ENCODE assay signal across 9 cellular contexts in the genomic region with DNA sequence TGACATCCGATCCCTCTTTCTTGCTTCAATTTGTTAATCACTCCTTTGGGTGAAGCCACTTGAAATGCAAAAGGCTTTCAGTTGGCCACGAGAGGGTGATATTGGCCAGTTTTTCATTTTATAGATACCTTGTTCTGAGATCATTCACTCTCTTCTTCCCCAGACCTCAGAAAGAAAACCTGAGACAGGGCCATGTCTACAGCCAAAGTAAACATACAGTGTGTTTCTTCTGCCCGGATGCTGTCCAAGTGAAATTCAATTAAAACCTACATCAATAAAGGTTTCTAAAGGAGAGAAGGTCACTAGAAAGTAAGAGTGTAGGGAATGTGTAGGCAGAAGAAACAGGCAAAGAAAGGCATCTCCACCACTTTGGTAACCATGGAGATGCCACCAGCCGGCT. TPM values are rescaled to one million over a fixed set of nuclear protein-coding genes. Genes with fewer than 3 reads are reported as not detected.
DNase-seq lines count a peak whose midpoint lies in the region; ATAC-seq and TF ChIP-seq lines count a peak whose summit lies in the region.
"Had no signal": no experiment of that assay in that cellular context is flagged by ENCODE, and none has a peak within 500 bp of the region (broad histone marks: within the 10 kb centered on the region; RNA-seq: fewer than 3 reads in every experiment).

No MANE protein-coding gene starts in this region.

- H3K9me3 ChIP-seq in GM23248 (ENCODE audit: low read depth) = no peaks in the 10 kb centered on the region
- H3K9me3 ChIP-seq in thyroid gland = no peaks in the 10 kb centered on the region

- TF ChIP-seq POLR2A in thyroid gland (IDR thresholded peaks at IDR 0.05) = no peak

- H3K9me2 ChIP-seq in GM23248 (ENCODE audit: insufficient read depth) = no peaks in the 10 kb centered on the region

- no peak overlapping the region for H3K9ac ChIP-seq in GM23248

- 27 to 34% methylated on average over 4 of the region's 4 CpGs for WGBS in GM23248 (ENCODE audit: low coverage in 1 of 2, low lambda C conversion rate in 2 of 2, missing lambda C conversion rate in 2 of 2), 2 experiments
- WGBS in thyroid gland, 2 donors = 22 to 39% methylated on average over 4 of the region's 4 CpGs

- POLR2A ChIA-PET in RWPE1 (lab: Yijun Ruan, JAX; ENCODE audit: low non-redundant PET) = no interaction called here

- no peaks in the 10 kb centered on the region for H4K20me1 ChIP-seq in GM23248 (ENCODE audit: insufficient read depth)

- intact Hi-C loops in thyroid gland (cut with DNase I) = loop anchor here (10.0 kb wide), 1 partner anchor 471 kb away; no protein-coding TSS in a partner anchor

- in situ Hi-C loops in GM23248 (cut with MboI) = loop anchor here (10.0 to 25.0 kb wide), 2 partner anchors 471 to 728 kb away; a partner anchor contains a TSS

- H2AFZ ChIP-seq in GM23248 = no peak overlapping the region

- no peaks in the 10 kb centered on the region for H3K79me2 ChIP-seq in GM23248 (ENCODE audit: insufficient read depth)

- CTCF ChIA-PET in RWPE1 (lab: Yijun Ruan, JAX) = interaction anchor here (1.3 kb wide), 2 partner anchors 467 to 496 kb away, joined by 4 to 7 read pairs; no protein-coding TSS in a partner anchor

- TF ChIP-seq CTCF in RWPE1 (conservative IDR thresholded peaks at IDR 0.05; ENCODE audit: low read depth) (peak; percentile 57), fibroblast of villous mesenchyme (IDR thresholded peaks at IDR 0.05; ENCODE audit: insufficient read depth, low read depth, low read length) (peak; percentile 54), thyroid gland (IDR thresholded peaks at IDR 0.05) (peak; percentile 30 to 79 (median 60))

- no peaks in the 10 kb centered on the region for H3F3A ChIP-seq in GM23248 (ENCODE audit: insufficient read depth)

- H3K4me3 ChIP-seq in GM23248 (no peak overlapping the region), fibroblast of villous mesenchyme (ENCODE audit: low read depth, low read length) (no peak overlapping the region), thyroid gland (replicated peaks in 1 of 3) (no peak overlapping the region), H7 (ENCODE audit: insufficient read depth, low read depth, low read length) (no peak overlapping the region)

- H3K27me3 ChIP-seq in GM23248 (replicated peaks; ENCODE audit: insufficient read depth) (peaks cover 13% of the 10 kb centered on the region), thyroid gland (no peaks in the 10 kb centered on the region), H7 (ENCODE audit: control insufficient read depth, insufficient read depth, low read length) (no peaks in the 10 kb centered on the region)

- H3K36me3 ChIP-seq in GM23248 (ENCODE audit: low read depth) (no peaks in the 10 kb centered on the region), thyroid gland (no peaks in the 10 kb centered on the region), H7 (replicated peaks; ENCODE audit: control insufficient read depth, insufficient read depth, low read length) (no peaks in the 10 kb centered on the region)

- no peak for ATAC-seq in HG03025 (IDR thresholded peaks at IDR 0.05; ENCODE audit: low FRiP score, unreplicated experiment)

- no peak overlapping the region for H3K27ac ChIP-seq in GM23248
- no peak overlapping the region for H3K27ac ChIP-seq in RWPE1
- H3K27ac ChIP-seq in thyroid gland = no peak overlapping the region
- H3K27ac ChIP-seq: epithelial cell of prostate had no signal

- H3K4me2 ChIP-seq in GM23248 (ENCODE audit: unreplicated experiment) = no peak overlapping the region

- no peaks in the 10 kb centered on the region for H3K4me1 ChIP-seq in GM23248 (ENCODE audit: insufficient read depth)
- no peaks in the 10 kb centered on the region for H3K4me1 ChIP-seq in thyroid gland

- peak; percentile 21 for DNase-seq in AG08396 (ENCODE audit: low spot score)
- peak; percentile 69 for DNase-seq in GM23248
- DNase-seq in RWPE1 (ENCODE audit: low spot score) = peak; percentile 48
- peak; percentile 46 for DNase-seq in fibroblast of villous mesenchyme (ENCODE audit: low read depth)
- peak; percentile 35 to 36 for DNase-seq in thyroid gland
- no peak for DNase-seq in H7
- DNase-seq in activated effector memory CD4-positive, alpha-beta T cell treated with Interleukin-2 at 50 U/mL for 16 hours = no peak

RNA-seq across cellular contexts. Expression of a gene that starts 39.5 kb away (rescaled TPM):
- 2.0 and 2.2 TPM in 2 replicates for total RNA-seq in GM23248 (2014; rRNA removed; shearing (Covaris generic))
- 0.93 and 1.4 TPM in 2 replicates for polyA plus RNA-seq in GM23248 (2016; fragmentation: Nextera tagmentation; extraction: Ambion mirVana)
- total RNA-seq in fibroblast of villous mesenchyme (4.5 and 8.6 TPM in 2 replicates), thyroid gland (10 to 100 TPM; 13.8 to 28.3 (median 22.5) TPM)
- total RNA-seq in H7 (2014; rRNA removed; shearing (Covaris generic)) = 1.7 and 5.2 TPM in 2 replicates

Comparison
In these comparisons a context has a peak if more than half of its experiments do, and no peak if none do; other contexts are left out.
1. DNase-seq: peak in AG08396 (single experiment), GM23248 (single experiment), RWPE1 (single experiment), fibroblast of villous mesenchyme (single experiment) and thyroid gland (2 of 2); none in H7 (single experiment) and activated effector memory CD4-positive, alpha-beta T cell treated with Interleukin-2 at 50 U/mL for 16 hours (single experiment).
2. Peak in every context shown above with its lines, with median percentiles within 50 percentile points of each other: CTCF ChIP-seq.